Comparison of ENCODE assay signal across 19 cellular contexts in genomic region chr2:12778369-12778768, GRCh38.
"Had no signal": no experiment of that assay in that cellular context is flagged by ENCODE, and none has a peak within 500 bp of the region (broad histone marks: within the 10 kb centered on the region; RNA-seq: fewer than 3 reads in every experiment).

No MANE protein-coding gene starts in this region.

- DNase-seq: activated CD4-positive, alpha-beta T cell treated with anti-CD3 and anti-CD28 coated beads, Interleukin-2, amount 10 ng/mL, durations not matched to agents 24 days and 14 days; activated CD8-positive, alpha-beta T cell treated with anti-CD3 and anti-CD28 coated beads for 36 hours; activated naive CD4-positive, alpha-beta T cell treated with Interleukin-2 at 50 U/mL for 16 hours; activated naive CD8-positive, alpha-beta T cell treated with anti-CD3 and anti-CD28 coated beads, Interleukin-2, amount 10 ng/mL, durations not matched to agents 7 days and 5 days; activated T-cell treated with anti-CD3 and anti-CD28 coated beads, Interleukin-2, amount 50 U/mL, for 1 hour; brain microvascular endothelial cell; colonic mucosa; endodermal cell; foreskin melanocyte; glutamatergic neuron; hippocampal formation; kidney glomerular epithelial cell; naive thymus-derived CD8-positive, alpha-beta T cell; stimulated activated CD4-positive, alpha-beta T cell treated with anti-CD3 and anti-CD28 coated beads, Interleukin-2, amount 100 ng/mL, for 24 hours; T1000; trophoblast cell had no signal

- H3K27ac ChIP-seq: brain microvascular endothelial cell, colonic mucosa had no signal

- H3K36me3 ChIP-seq: brain microvascular endothelial cell, colonic mucosa had no signal

- H3K36me3 Mint-ChIP-seq: activated naive CD8-positive, alpha-beta T cell treated with anti-CD3 and anti-CD28 coated beads, Interleukin-2, amount 10 ng/mL, durations not matched to agents 7 days and 5 days had no signal

- H3K4me1 Mint-ChIP-seq: activated CD4-positive, alpha-beta T cell treated with anti-CD3 and anti-CD28 coated beads, Interleukin-2, amount 10 ng/mL, durations not matched to agents 24 days and 14 days had no signal

- H3K27me3 Mint-ChIP-seq: activated CD8-positive, alpha-beta T cell treated with anti-CD3 and anti-CD28 coated beads for 36 hours; activated naive CD8-positive, alpha-beta T cell treated with anti-CD3 and anti-CD28 coated beads, Interleukin-2, amount 10 ng/mL, durations not matched to agents 7 days and 5 days; central memory CD8-positive, alpha-beta T cell had no signal

- H3K9me3 Mint-ChIP-seq: activated CD4-positive, alpha-beta T cell treated with anti-CD3 and anti-CD28 coated beads, Interleukin-2, amount 10 ng/mL, durations not matched to agents 24 days and 14 days; activated T-helper 2 cell treated with anti-CD3 and anti-CD28 coated beads, Interferon-gamma antibody, Interleukin-2, Interleukin-4, amounts not matched to agents 10 μg/mL and 5 μg/mL and 100 μg/mL, durations not matched to agents 14 hours and 24 hours and 36 hours; central memory CD8-positive, alpha-beta T cell; endodermal cell had no signal

- H3K4me3 ChIP-seq: colonic mucosa had no signal

- ATAC-seq: activated CD8-positive, alpha-beta T cell treated with anti-CD3 and anti-CD28 coated beads for 36 hours; naive thymus-derived CD8-positive, alpha-beta T cell had no signal

- H3K27me3 ChIP-seq: brain microvascular endothelial cell, colonic mucosa had no signal

- H3K27ac Mint-ChIP-seq: activated CD4-positive, alpha-beta T cell treated with anti-CD3 and anti-CD28 coated beads, Interleukin-2, amount 10 ng/mL, durations not matched to agents 24 days and 14 days; activated CD8-positive, alpha-beta T cell treated with anti-CD3 and anti-CD28 coated beads for 36 hours; activated naive CD8-positive, alpha-beta T cell treated with anti-CD3 and anti-CD28 coated beads, Interleukin-2, amount 10 ng/mL, durations not matched to agents 7 days and 5 days; activated T-helper 2 cell treated with anti-CD3 and anti-CD28 coated beads, Interferon-gamma antibody, Interleukin-2, Interleukin-4, amounts not matched to agents 10 μg/mL and 5 μg/mL and 100 μg/mL, durations not matched to agents 14 hours and 24 hours and 36 hours; endodermal cell; naive thymus-derived CD8-positive, alpha-beta T cell; stimulated activated naive CD8-positive, alpha-beta T cell treated with anti-CD3 and anti-CD28 coated beads, Interleukin-15, Interleukin-2, amounts not matched to agents 100 ng/mL and 50 ng/mL, for 24 hours had no signal

- H3K9me3 ChIP-seq: colonic mucosa had no signal

- H3K4me3 Mint-ChIP-seq: activated CD4-positive, alpha-beta T cell treated with anti-CD3 and anti-CD28 coated beads, Interleukin-2, amount 10 ng/mL, durations not matched to agents 24 days and 14 days; activated CD8-positive, alpha-beta T cell treated with anti-CD3 and anti-CD28 coated beads for 36 hours; activated naive CD8-positive, alpha-beta T cell treated with anti-CD3 and anti-CD28 coated beads, Interleukin-2, amount 10 ng/mL, durations not matched to agents 7 days and 5 days; central memory CD8-positive, alpha-beta T cell; endodermal cell; naive thymus-derived CD8-positive, alpha-beta T cell; stimulated activated naive CD8-positive, alpha-beta T cell treated with anti-CD3 and anti-CD28 coated beads, Interleukin-15, Interleukin-2, amounts not matched to agents 100 ng/mL and 50 ng/mL, for 24 hours had no signal

- H3K4me1 ChIP-seq: colonic mucosa had no signal
